In genomic region chr3:120062474-120062873, GRCh38 we compare ENCODE assay signal across 2 cellular contexts.
TF ChIP-seq lines count a peak whose summit lies in the region.

No MANE protein-coding gene starts in this region.

TF ChIP-seq in IMR-90, 13 proteins besides CTCF, POLR2A, EP300 and RAD21:
- TF ChIP-seq CEBPB (IDR thresholded peaks at IDR 0.05; ENCODE audit: low read depth, low read length): no peak
- no peak for TF ChIP-seq MXI1 (IDR thresholded peaks at IDR 0.05; ENCODE audit: borderline replicate concordance, low read depth, low read length)
- no peak for TF ChIP-seq MAFK (IDR thresholded peaks at IDR 0.05; ENCODE audit: low read depth, low read length)
- no peak for TF ChIP-seq CHD1 (IDR thresholded peaks at IDR 0.05; ENCODE audit: low read depth, low read length)
- no peak for TF ChIP-seq BHLHE40 (IDR thresholded peaks at IDR 0.05; ENCODE audit: low read depth, low read length)
- no peak for TF ChIP-seq FOS (IDR thresholded peaks at IDR 0.05; ENCODE audit: low read depth, low read length)
- TF ChIP-seq SMC3 (IDR thresholded peaks at IDR 0.05; ENCODE audit: low read depth, low read length): no peak
- no peak for TF ChIP-seq NFE2L2 (IDR thresholded peaks at IDR 0.05; ENCODE audit: low read depth, low read length)
- TF ChIP-seq USF2 (IDR thresholded peaks at IDR 0.05; ENCODE audit: low read depth, low read length): no peak
- TF ChIP-seq RFX5 (IDR thresholded peaks at IDR 0.05; ENCODE audit: low read depth, low read length): no peak
- TF ChIP-seq MAZ (IDR thresholded peaks at IDR 0.05; ENCODE audit: borderline replicate concordance, low read depth, low read length): no peak
- no peak for TF ChIP-seq RCOR1 (IDR thresholded peaks at IDR 0.05; ENCODE audit: insufficient replicate concordance, low read length)
- TF ChIP-seq, protein P1, sequence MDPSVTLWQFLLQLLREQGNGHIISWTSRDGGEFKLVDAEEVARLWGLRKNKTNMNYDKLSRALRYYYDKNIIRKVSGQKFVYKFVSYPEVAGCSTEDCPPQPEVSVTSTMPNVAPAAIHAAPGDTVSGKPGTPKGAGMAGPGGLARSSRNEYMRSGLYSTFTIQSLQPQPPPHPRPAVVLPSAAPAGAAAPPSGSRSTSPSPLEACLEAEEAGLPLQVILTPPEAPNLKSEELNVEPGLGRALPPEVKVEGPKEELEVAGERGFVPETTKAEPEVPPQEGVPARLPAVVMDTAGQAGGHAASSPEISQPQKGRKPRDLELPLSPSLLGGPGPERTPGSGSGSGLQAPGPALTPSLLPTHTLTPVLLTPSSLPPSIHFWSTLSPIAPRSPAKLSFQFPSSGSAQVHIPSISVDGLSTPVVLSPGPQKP (IDR thresholded peaks at IDR 0.05; ENCODE audit: borderline replicate concordance, low read depth, low read length): no peak
TF ChIP-seq in IMR-90: peak in this region for 0.

TF ChIP-seq in GM12878, 131 proteins besides CTCF, POLR2A, EP300 and RAD21:
- TF ChIP-seq REST (IDR thresholded peaks at IDR 0.05; ENCODE audit: low read depth, low read length) (peak; percentile 78), PML (IDR thresholded peaks at IDR 0.05; ENCODE audit: low read length) (no peak), PBX3 (IDR thresholded peaks at IDR 0.05; ENCODE audit: insufficient replicate concordance, low read depth, low read length) (no peak), CREM (IDR thresholded peaks at IDR 0.05; ENCODE audit: low read depth) (no peak), WRNIP1 (IDR thresholded peaks at IDR 0.05; ENCODE audit: borderline replicate concordance, low read depth, low read length) (no peak), EGR1 (IDR thresholded peaks at IDR 0.05; ENCODE audit: borderline replicate concordance in 1 of 2, low read depth in 2 of 2, low read length in 2 of 2) (no peak), ATF2 (IDR thresholded peaks at IDR 0.05; ENCODE audit: low read length) (no peak), MXI1 (IDR thresholded peaks at IDR 0.05; ENCODE audit: low read depth, low read length) (0 out of 2 replicates have a peak, but pooled peaks have one; percentile 16)
